In the genomic region with DNA sequence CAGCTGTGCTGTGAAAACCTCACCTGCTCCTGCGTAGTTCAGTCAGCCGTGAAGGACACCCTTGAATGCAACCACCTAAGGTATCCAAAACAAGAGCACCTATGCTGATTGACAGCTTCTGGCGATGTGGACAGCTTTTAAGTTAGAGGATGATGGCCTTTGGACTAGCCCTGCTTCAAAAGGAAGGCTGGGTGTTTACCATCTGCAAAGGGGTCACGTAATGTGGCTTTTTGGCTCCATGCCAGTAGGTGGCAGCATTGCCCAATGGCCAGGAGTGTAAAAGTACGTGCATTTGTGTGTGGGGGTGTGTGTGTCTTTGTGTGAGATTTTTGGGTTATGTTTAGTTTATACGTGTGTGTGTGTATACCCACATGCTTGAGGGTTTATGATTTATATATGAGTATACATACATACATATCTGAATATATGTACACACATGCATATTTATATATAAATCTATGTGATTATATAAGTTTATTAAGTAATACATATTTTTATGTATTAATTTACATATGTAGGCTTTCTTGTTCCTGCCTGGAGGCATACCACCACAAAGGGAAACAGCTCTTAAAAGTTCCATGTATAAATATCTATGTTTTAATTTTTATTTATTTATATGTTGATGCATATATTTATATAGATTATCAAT, we compare ENCODE assay signal across 9 cellular contexts.
A peak's percentile ranks its signal among the peaks of the same experiment; 100 is the strongest.
DNase-seq lines count a peak whose midpoint lies in the region; ATAC-seq, FAIRE-seq and TF ChIP-seq lines count a peak whose summit lies in the region.
"Had no signal": no experiment of that assay in that cellular context is flagged by ENCODE, and none has a peak within 500 bp of the region (broad histone marks: within the 10 kb centered on the region; RNA-seq: fewer than 3 reads in every experiment).

No MANE protein-coding gene starts in this region.

- 3% methylated on average over 5 of the region's 6 CpGs for WGBS in HepG2 (ENCODE audit: low lambda C conversion rate)

- BruUV-seq in HepG2 (replicated peaks; lab: Mats Ljungman, UMichigan): no TSS peak

- CTCF ChIA-PET in HepG2 (lab: Yijun Ruan, JAX; ENCODE audit: low intra/inter-chr PET ratio, low total read pairs): interaction anchor here (1.2 kb wide), 1 partner anchor 606 kb away, joined by 8 read pairs; no protein-coding TSS in a partner anchor

- no peaks in the 10 kb centered on the region for H3K36me3 ChIP-seq in HepG2 (replicated peaks in 1 of 2; ENCODE audit: control insufficient read depth in 1 of 2, insufficient read depth in 2 of 2, low read length in 2 of 2)
- no peaks in the 10 kb centered on the region for H3K36me3 ChIP-seq in upper lobe of right lung
- H3K36me3 ChIP-seq: adrenal gland had no signal

- no peak overlapping the region for H3K4me2 ChIP-seq in HepG2 (ENCODE audit: low read depth, low read length)

- H3K9me3 ChIP-seq in HepG2 (ENCODE audit: low read length) (no peaks in the 10 kb centered on the region), upper lobe of right lung (no peaks in the 10 kb centered on the region)
- H3K9me3 ChIP-seq: adrenal gland had no signal

- H3K9me3 Mint-ChIP-seq in activated T-helper 1 cell treated with anti-CD3 and anti-CD28 coated beads, Interleukin-12 subunit alpha, Interleukin-12 subunit beta, Interleukin-2, Interleukin-4 antibody, amounts not matched to agents 30 ng/mL and 10 ng/mL and 1 ng/mL, durations not matched to agents 14 hours and 24 hours and 36 hours: no peaks in the 10 kb centered on the region

- POLR2A ChIA-PET in HepG2 (lab: Yijun Ruan, JAX): no interaction called here

- H3K4me1 ChIP-seq in HepG2 (ENCODE audit: insufficient read depth, low read length): peaks cover 16% of the 10 kb centered on the region
- H3K4me1 ChIP-seq in upper lobe of right lung: no peaks in the 10 kb centered on the region
- H3K4me1 ChIP-seq: adrenal gland had no signal

- TF ChIP-seq CTCF in HepG2 (CRISPR knock-in tag; IDR thresholded peaks at IDR 0.05) (peak; percentile 95), upper lobe of right lung (IDR thresholded peaks at IDR 0.05) (no peak)

- H3K27me3 Mint-ChIP-seq in activated T-helper 1 cell treated with anti-CD3 and anti-CD28 coated beads, Interleukin-12 subunit alpha, Interleukin-12 subunit beta, Interleukin-2, Interleukin-4 antibody, amounts not matched to agents 30 ng/mL and 10 ng/mL and 1 ng/mL, durations not matched to agents 14 hours and 24 hours and 36 hours (ENCODE audit: insufficient read depth): no peaks in the 10 kb centered on the region

- no peaks in the 10 kb centered on the region for H3K27me3 ChIP-seq in HepG2 (ENCODE audit: control insufficient read depth in 1 of 2, insufficient read depth in 2 of 2, low read length in 2 of 2)
- H3K27me3 ChIP-seq in upper lobe of right lung: no peaks in the 10 kb centered on the region
- H3K27me3 ChIP-seq: adrenal gland had no signal

- no peak for TF ChIP-seq POLR2A in HepG2 (IDR thresholded peaks at IDR 0.05; ENCODE audit: insufficient read depth in 1 of 2, low read depth in 2 of 2, low read length in 2 of 2)

- H3K4me3 Mint-ChIP-seq in activated T-helper 1 cell treated with anti-CD3 and anti-CD28 coated beads, Interleukin-12 subunit alpha, Interleukin-12 subunit beta, Interleukin-2, Interleukin-4 antibody, amounts not matched to agents 30 ng/mL and 10 ng/mL and 1 ng/mL, durations not matched to agents 14 hours and 24 hours and 36 hours: no peak overlapping the region

- TF ChIP-seq RAD21 in HepG2 (CRISPR knock-in tag; IDR thresholded peaks at IDR 0.05): peak; percentile 76

- H3K27ac Mint-ChIP-seq in activated T-helper 1 cell treated with anti-CD3 and anti-CD28 coated beads, Interleukin-12 subunit alpha, Interleukin-12 subunit beta, Interleukin-2, Interleukin-4 antibody, amounts not matched to agents 30 ng/mL and 10 ng/mL and 1 ng/mL, durations not matched to agents 14 hours and 24 hours and 36 hours: no peak overlapping the region

- in situ Hi-C loops in HepG2 (cut with HindIII; ENCODE audit: extremely low pct_ligation_motif_present, low pct_unique_long_range_greater_than_20kb): loop anchor here (10.0 to 25.0 kb wide), 3 partner anchors 598 to 1654 kb away; no protein-coding TSS in a partner anchor

- no peak overlapping the region for H2AFZ ChIP-seq in HepG2 (ENCODE audit: low read length)

- H3K9ac ChIP-seq in HepG2 (ENCODE audit: insufficient read depth, low read depth, low read length): no peak overlapping the region

- no peak overlapping the region for H3K27ac ChIP-seq in HepG2 (ENCODE audit: extremely low read length, insufficient read depth, low read length)
- no peak overlapping the region for H3K27ac ChIP-seq in upper lobe of right lung
- H3K27ac ChIP-seq: adrenal gland had no signal

- H3K79me2 ChIP-seq in HepG2 (ENCODE audit: insufficient read depth, low read length): no peaks in the 10 kb centered on the region

- H3K4me3 ChIP-seq in HepG2 (replicated peaks in 1 of 3; ENCODE audit: insufficient read depth in 1 of 3, low read depth in 2 of 3, low read length in 3 of 3) (no peak overlapping the region), upper lobe of right lung (no peak overlapping the region)
- H3K4me3 ChIP-seq: adrenal gland had no signal

- TF ChIP-seq EP300 in HepG2 (IDR thresholded peaks at IDR 0.05; ENCODE audit: low read depth in 2 of 2, low read length in 2 of 2): peak in 1 of 2 experiments; percentile 45; a peak in 3 of 4 replicates
- TF ChIP-seq EP300 in HepG2 (CRISPR knock-in tag; IDR thresholded peaks at IDR 0.05; ENCODE audit: borderline replicate concordance): 0 out of 2 replicates have a peak, but pooled peaks have one; percentile 17

- peak; percentile 3 to 28 for DNase-seq in activated CD4-positive, alpha-beta T cell treated with anti-CD3 and anti-CD28 coated beads for 24 hours (ENCODE audit: low read depth in 2 of 2)
- no peak for DNase-seq in activated CD4-positive, alpha-beta T cell treated with anti-CD3 and anti-CD28 coated beads for 1 hour
- DNase-seq in NCI-H82 (lab: John Stamatoyannopoulos, UW) (peak; percentile 76), HepG2 (ENCODE audit: low spot score) (peak; percentile 89), upper lobe of right lung (no peak)
- peak; percentile 16 for DNase-seq in activated T-helper 1 cell treated with anti-CD3 and anti-CD28 coated beads, Interleukin-12 subunit alpha, Interleukin-12 subunit beta, Interleukin-2, Interleukin-4 antibody, amounts not matched to agents 30 ng/mL and 10 ng/mL and 1 ng/mL, durations not matched to agents 14 hours and 24 hours and 36 hours (ENCODE audit: low spot score)

- FAIRE-seq in HepG2 (lab: Jason Lieb, UNC): peak; percentile 94

- H4K20me1 ChIP-seq in HepG2 (ENCODE audit: insufficient read depth, low read length): no peaks in the 10 kb centered on the region

- H3K4me1 Mint-ChIP-seq in activated T-helper 1 cell treated with anti-CD3 and anti-CD28 coated beads, Interleukin-12 subunit alpha, Interleukin-12 subunit beta, Interleukin-2, Interleukin-4 antibody, amounts not matched to agents 30 ng/mL and 10 ng/mL and 1 ng/mL, durations not matched to agents 14 hours and 24 hours and 36 hours (ENCODE audit: low read depth): no peaks in the 10 kb centered on the region

- H3K36me3 Mint-ChIP-seq in activated T-helper 1 cell treated with anti-CD3 and anti-CD28 coated beads, Interleukin-12 subunit alpha, Interleukin-12 subunit beta, Interleukin-2, Interleukin-4 antibody, amounts not matched to agents 30 ng/mL and 10 ng/mL and 1 ng/mL, durations not matched to agents 14 hours and 24 hours and 36 hours (ENCODE audit: low read depth): no peaks in the 10 kb centered on the region

- ATAC-seq in HG02938 (IDR thresholded peaks at IDR 0.05; ENCODE audit: unreplicated experiment): peak; percentile 65
- ATAC-seq in HepG2: peak; percentile 99
- peak; percentile 9 for ATAC-seq in upper lobe of right lung
- ATAC-seq in HG03139 (IDR thresholded peaks at IDR 0.05; ENCODE audit: unreplicated experiment): no peak

- intact Hi-C loops in activated T-helper 1 cell treated with anti-CD3 and anti-CD28 coated beads, Interleukin-12 subunit alpha, Interleukin-12 subunit beta, Interleukin-2, Interleukin-4 antibody, amounts not matched to agents 30 ng/mL and 10 ng/mL and 1 ng/mL, durations not matched to agents 14 hours and 24 hours and 36 hours (cut with micrococcal nuclease): no loop called here
- intact Hi-C loops in HepG2 (cut with micrococcal nuclease; ENCODE audit: unreplicated experiment): loop anchor here (5.0 to 10.0 kb wide), 4 partner anchors 863 to 1894 kb away; a partner anchor contains a TSS
- intact Hi-C loops in upper lobe of right lung (cut with DNase I): no loop called here

TF ChIP-seq in HepG2, 621 proteins besides CTCF, POLR2A, EP300 and RAD21 (continues in another document):
- TF ChIP-seq KLF12 (CRISPR knock-in tag; IDR thresholded peaks at IDR 0.05; ENCODE audit: borderline replicate concordance): no peak
- no peak for TF ChIP-seq ZNF563 (CRISPR knock-in tag; IDR thresholded peaks at IDR 0.05)
- no peak for TF ChIP-seq PAWR (CRISPR knock-in tag; IDR thresholded peaks at IDR 0.05; ENCODE audit: borderline replicate concordance)
- TF ChIP-seq, protein P1, sequence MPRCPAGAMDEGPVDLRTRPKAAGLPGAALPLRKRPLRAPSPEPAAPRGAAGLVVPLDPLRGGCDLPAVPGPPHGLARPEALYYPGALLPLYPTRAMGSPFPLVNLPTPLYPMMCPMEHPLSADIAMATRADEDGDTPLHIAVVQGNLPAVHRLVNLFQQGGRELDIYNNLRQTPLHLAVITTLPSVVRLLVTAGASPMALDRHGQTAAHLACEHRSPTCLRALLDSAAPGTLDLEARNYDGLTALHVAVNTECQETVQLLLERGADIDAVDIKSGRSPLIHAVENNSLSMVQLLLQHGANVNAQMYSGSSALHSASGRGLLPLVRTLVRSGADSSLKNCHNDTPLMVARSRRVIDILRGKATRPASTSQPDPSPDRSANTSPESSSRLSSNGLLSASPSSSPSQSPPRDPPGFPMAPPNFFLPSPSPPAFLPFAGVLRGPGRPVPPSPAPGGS (CRISPR knock-in tag; IDR thresholded peaks at IDR 0.05): no peak
- TF ChIP-seq HDAC2 (CRISPR knock-in tag; IDR thresholded peaks at IDR 0.05): peak; percentile 87
- peak; percentile 81 for TF ChIP-seq HNF4G (IDR thresholded peaks at IDR 0.05; ENCODE audit: borderline replicate concordance, low read depth, low read length)
- peak; percentile 89; the same call in 1 of the 2 replicates for TF ChIP-seq HNF4G (CRISPR knock-in tag; IDR thresholded peaks at IDR 0.05; ENCODE audit: borderline replicate concordance, low read depth)
- no peak for TF ChIP-seq ZNF660 (CRISPR knock-in tag; IDR thresholded peaks at IDR 0.05; ENCODE audit: borderline replicate concordance, low read depth)
- TF ChIP-seq ZNF713 (CRISPR knock-in tag; IDR thresholded peaks at IDR 0.05): no peak
- no peak for TF ChIP-seq MBD4 (IDR thresholded peaks at IDR 0.05; ENCODE audit: borderline replicate concordance, low read length)
- no peak for TF ChIP-seq ZMYM3 (CRISPR knock-in tag; IDR thresholded peaks at IDR 0.05)
- TF ChIP-seq ZNF761 (CRISPR knock-in tag; conservative IDR thresholded peaks at IDR 0.05): no peak

Comparison
In these comparisons a context has a peak if more than half of its experiments do, and no peak if none do; other contexts are left out.
1. DNase-seq: peak in activated CD4-positive, alpha-beta T cell treated with anti-CD3 and anti-CD28 coated beads for 24 hours (2 of 2), NCI-H82 (single experiment), activated T-helper 1 cell treated with anti-CD3 and anti-CD28 coated beads, Interleukin-12 subunit alpha, Interleukin-12 subunit beta, Interleukin-2, Interleukin-4 antibody, amounts not matched to agents 30 ng/mL and 10 ng/mL and 1 ng/mL, durations not matched to agents 14 hours and 24 hours and 36 hours (single experiment) and HepG2 (single experiment); none in activated CD4-positive, alpha-beta T cell treated with anti-CD3 and anti-CD28 coated beads for 1 hour (single experiment) and upper lobe of right lung (single experiment).